ENCODE assay signal across 11 cellular contexts in genomic region chr6:36139431-36139830, GRCh38. TPM values are rescaled to one million over a fixed set of nuclear protein-coding genes. Genes with fewer than 3 reads are reported as not detected.
DNase-seq lines count a peak whose midpoint lies in the region; ATAC-seq, FAIRE-seq and TF ChIP-seq lines count a peak whose summit lies in the region.
"Had no signal": no experiment of that assay in that cellular context is flagged by ENCODE, and none has a peak within 500 bp of the region (broad histone marks: within the 10 kb centered on the region; RNA-seq: fewer than 3 reads in every experiment).

No MANE protein-coding gene starts in this region.

- POLR2A ChIA-PET in activated CD8-positive, alpha-beta T cell treated with anti-CD3 and anti-CD28 coated beads for 36 hours (lab: Charles Lee): interaction anchor here (2.2 kb wide), 1 partner anchor 8 kb away, joined by 12 read pairs; the partner anchor contains the start of gene MAPK13
- POLR2A ChIA-PET in activated CD8-positive, alpha-beta T cell treated with anti-CD3 and anti-CD28 coated beads, Interleukin-2, amount 10 ng/mL, durations not matched to agents 7 days and 5 days (lab: Charles Lee): interaction anchor here (0.7 kb wide), 1 partner anchor 65 kb away, joined by 3 read pairs; no protein-coding TSS in a partner anchor
- POLR2A ChIA-PET in H1 (lab: Charles Lee; ENCODE audit: partially characterized antibody): interaction anchor here (0.7 to 2.1 kb wide), 5 partner anchors 8 to 221 kb away, joined by 4 to 9 read pairs (median 4); no protein-coding TSS in a partner anchor

- TF ChIP-seq CTCF in activated CD8-positive, alpha-beta T cell treated with anti-CD3 and anti-CD28 coated beads for 36 hours (IDR thresholded peaks at IDR 0.05): no peak
- TF ChIP-seq CTCF in H1 (IDR thresholded peaks at IDR 0.05; ENCODE audit: control extremely low read depth in 1 of 3, insufficient read depth in 1 of 3, low read depth in 1 of 3, low read length in 3 of 3): peak in 2 of 3 experiments; percentile 77 to 82; a peak in 3 of 4 replicates

- peak overlapping the region; percentile 73 for H3K27ac Mint-ChIP-seq in activated CD8-positive, alpha-beta T cell treated with anti-CD3 and anti-CD28 coated beads for 36 hours
- H3K27ac Mint-ChIP-seq in activated CD8-positive, alpha-beta T cell treated with anti-CD3 and anti-CD28 coated beads, Interleukin-2, amount 10 ng/mL, durations not matched to agents 7 days and 5 days: no peak overlapping the region
- H3K27ac Mint-ChIP-seq in stimulated activated memory B cell treated with anti-CD40 and anti-IgM and Interleukin-4, amounts not matched to agents 10 μg/mL and 1 μg/mL and 100 μg/mL, for 72 hours: peak overlapping the region; percentile 37

- H2BK20ac ChIP-seq in H1 (ENCODE audit: low read length): no peak overlapping the region

- H3K56ac ChIP-seq in H1 (replicated peaks; ENCODE audit: insufficient read length, low read depth, low read length): no peak overlapping the region

- no peak overlapping the region for H3K4me2 ChIP-seq in H1 (ENCODE audit: insufficient read depth in 1 of 2, low read depth in 2 of 2, low read length in 2 of 2)

- H3K36me3 ChIP-seq in H1 (ENCODE audit: control insufficient read depth in 2 of 4, insufficient read depth in 4 of 4, low read length in 3 of 4): peaks cover 0 to 2% (median 0%) of the 10 kb centered on the region in 4 experiments; a peak in 1 of 8 replicates

- no peaks in the 10 kb centered on the region for H3K79me2 ChIP-seq in H1 (ENCODE audit: control insufficient read depth in 1 of 2, insufficient read depth in 2 of 2, low read length in 2 of 2)

- no peak overlapping the region for H3K4me3 ChIP-seq in H1 (ENCODE audit: extremely low read depth in 1 of 4, insufficient read depth in 2 of 4, low read depth in 3 of 4, low read length in 4 of 4)

- no peak overlapping the region for H2BK12ac ChIP-seq in H1 (ENCODE audit: low read depth, low read length)

- 0 out of 2 replicates have a peak overlapping the region, but pooled peaks have one; percentile 78 for H2BK5ac ChIP-seq in H1 (ENCODE audit: low read depth, low read length)

- no peak overlapping the region for H2AFZ ChIP-seq in H1 (ENCODE audit: low read length)

- H2AK5ac ChIP-seq in H1 (ENCODE audit: low read depth, low read length): no peak overlapping the region

- no peak overlapping the region for H3K9ac ChIP-seq in H1 (replicated peaks in 1 of 4; ENCODE audit: extremely low read depth in 1 of 4, low read depth in 3 of 4, low read length in 3 of 4)

- 0 out of 4 replicates have a peak, but pooled peaks cover 0 to under 1% of the 10 kb centered on the region in 2 experiments for H3K9me3 ChIP-seq in H1 (ENCODE audit: insufficient read depth in 2 of 2, low read depth in 1 of 2, low read length in 1 of 2)

- no peak overlapping the region for H3K14ac ChIP-seq in H1 (ENCODE audit: insufficient read length)

- H3K4me3 Mint-ChIP-seq in activated CD8-positive, alpha-beta T cell treated with anti-CD3 and anti-CD28 coated beads for 36 hours: no peak overlapping the region
- no peak overlapping the region for H3K4me3 Mint-ChIP-seq in activated CD8-positive, alpha-beta T cell treated with anti-CD3 and anti-CD28 coated beads, Interleukin-2, amount 10 ng/mL, durations not matched to agents 7 days and 5 days
- H3K4me3 Mint-ChIP-seq in stimulated activated memory B cell treated with anti-CD40 and anti-IgM and Interleukin-4, amounts not matched to agents 10 μg/mL and 1 μg/mL and 100 μg/mL, for 72 hours: no peak overlapping the region
- H3K4me3 Mint-ChIP-seq: naive B cell had no signal

- H4K91ac ChIP-seq in H1 (replicated peaks; ENCODE audit: insufficient read length, low read length): no peak overlapping the region

- H2BK120ac ChIP-seq in H1 (replicated peaks; ENCODE audit: low read depth, low read length): no peak overlapping the region

- H3K27me3 Mint-ChIP-seq in activated CD8-positive, alpha-beta T cell treated with anti-CD3 and anti-CD28 coated beads for 36 hours: no peaks in the 10 kb centered on the region
- H3K27me3 Mint-ChIP-seq in activated CD8-positive, alpha-beta T cell treated with anti-CD3 and anti-CD28 coated beads, Interleukin-2, amount 10 ng/mL, durations not matched to agents 7 days and 5 days (ENCODE audit: low read depth): no peaks in the 10 kb centered on the region
- no peaks in the 10 kb centered on the region for H3K27me3 Mint-ChIP-seq in stimulated activated memory B cell treated with anti-CD40 and anti-IgM and Interleukin-4, amounts not matched to agents 10 μg/mL and 1 μg/mL and 100 μg/mL, for 72 hours
- H3K27me3 Mint-ChIP-seq: CD8-positive, alpha-beta memory T cell; naive B cell had no signal

- TF ChIP-seq RAD21 in H1 (IDR thresholded peaks at IDR 0.05 in 1 of 2, conservative IDR thresholded peaks at IDR 0.05 in 1 of 2; ENCODE audit: low read depth in 2 of 2, low read length in 2 of 2): peak; percentile 83 to 89

- H3K36me3 Mint-ChIP-seq in activated CD8-positive, alpha-beta T cell treated with anti-CD3 and anti-CD28 coated beads for 36 hours (ENCODE audit: low read depth): peaks cover 30% of the 10 kb centered on the region
- peaks cover 40% of the 10 kb centered on the region for H3K36me3 Mint-ChIP-seq in activated CD8-positive, alpha-beta T cell treated with anti-CD3 and anti-CD28 coated beads, Interleukin-2, amount 10 ng/mL, durations not matched to agents 7 days and 5 days (ENCODE audit: low read depth)
- H3K36me3 Mint-ChIP-seq in stimulated activated memory B cell treated with anti-CD40 and anti-IgM and Interleukin-4, amounts not matched to agents 10 μg/mL and 1 μg/mL and 100 μg/mL, for 72 hours: peaks cover 52% of the 10 kb centered on the region

- peak; percentile 85 for FAIRE-seq in H1 (lab: Jason Lieb, UNC)

- H2BK15ac ChIP-seq in H1 (ENCODE audit: low read length): no peak overlapping the region

- no peak overlapping the region for H3K18ac ChIP-seq in H1 (ENCODE audit: extremely low read depth, low read length)

- no peaks in the 10 kb centered on the region for H3K27me3 ChIP-seq in H1 (replicated peaks in 1 of 4; ENCODE audit: control insufficient read depth in 3 of 4, extremely low read depth in 1 of 4, insufficient read depth in 3 of 4, low read length in 3 of 4)

- no peak overlapping the region for H4K8ac ChIP-seq in H1 (ENCODE audit: extremely low read depth, insufficient read depth, low read length)

- H3K4me1 ChIP-seq in H1 (replicated peaks in 1 of 4; ENCODE audit: control insufficient read depth in 3 of 4, insufficient read depth in 4 of 4, low read length in 3 of 4): peaks cover 0 to 6% (median 0%) of the 10 kb centered on the region in 4 experiments; a peak in 3 of 7 replicates

- TF ChIP-seq POLR2A in H1 (IDR thresholded peaks at IDR 0.05; ENCODE audit: control extremely low read depth in 1 of 2, low read depth in 2 of 2, low read length in 2 of 2): no peak

- no peak overlapping the region for H3K23ac ChIP-seq in H1 (ENCODE audit: insufficient read length)

- TF ChIP-seq EP300 in H1 (IDR thresholded peaks at IDR 0.05; ENCODE audit: borderline replicate concordance in 1 of 2, low read depth in 2 of 2, low read length in 2 of 2): no peak

- H4K5ac ChIP-seq in H1 (ENCODE audit: insufficient read length, low read depth, low read length): no peak overlapping the region

- ATAC-seq in activated CD8-positive, alpha-beta T cell treated with anti-CD3 and anti-CD28 coated beads for 36 hours: peak; percentile 55
- ATAC-seq in activated CD8-positive, alpha-beta T cell treated with anti-CD3 and anti-CD28 coated beads, Interleukin-2, amount 10 ng/mL, durations not matched to agents 7 days and 5 days: no peak
- ATAC-seq in stimulated activated memory B cell treated with anti-CD40 and anti-IgM and Interleukin-4, amounts not matched to agents 10 μg/mL and 1 μg/mL and 100 μg/mL, for 72 hours: no peak
- no peak for ATAC-seq in HG02981 (IDR thresholded peaks at IDR 0.05; ENCODE audit: unreplicated experiment)

- DNase-seq in activated CD8-positive, alpha-beta T cell treated with anti-CD3 and anti-CD28 coated beads for 36 hours: peak; percentile 42
- no peak for DNase-seq in activated CD8-positive, alpha-beta T cell treated with anti-CD3 and anti-CD28 coated beads, Interleukin-2, amount 10 ng/mL, durations not matched to agents 7 days and 5 days
- DNase-seq in NOMO-1 treated with DMSO at 0.1 percent for 48 hours (lab: John Stamatoyannopoulos, UW; ENCODE audit: unreplicated experiment): peak; percentile 27
- peak in 1 of 2 experiments; percentile 81 for DNase-seq in H1 (ENCODE audit: low read depth in 1 of 2, low spot score in 2 of 2)
- DNase-seq in A172 (ENCODE audit: low spot score): no peak
- no peak for DNase-seq in occipital lobe (lab: John Stamatoyannopoulos, UW)
- DNase-seq: CD8-positive, alpha-beta memory T cell; central memory CD4-positive, alpha-beta T cell; naive B cell had no signal

- H3K23me2 ChIP-seq in H1 (ENCODE audit: low read depth, low read length): no peaks in the 10 kb centered on the region

- no peak overlapping the region for H3K4ac ChIP-seq in H1 (replicated peaks; ENCODE audit: insufficient read length, low read depth, low read length)

- no peaks in the 10 kb centered on the region for H3K79me1 ChIP-seq in H1 (ENCODE audit: low read depth, low read length)

- no peak overlapping the region for H3K27ac ChIP-seq in H1 (ENCODE audit: low read depth, low read length)

- H3K4me1 Mint-ChIP-seq in activated CD8-positive, alpha-beta T cell treated with anti-CD3 and anti-CD28 coated beads for 36 hours (ENCODE audit: low read depth): peaks cover 22% of the 10 kb centered on the region
- H3K4me1 Mint-ChIP-seq in activated CD8-positive, alpha-beta T cell treated with anti-CD3 and anti-CD28 coated beads, Interleukin-2, amount 10 ng/mL, durations not matched to agents 7 days and 5 days (ENCODE audit: low read depth): peaks cover 22% of the 10 kb centered on the region
- H3K4me1 Mint-ChIP-seq in stimulated activated memory B cell treated with anti-CD40 and anti-IgM and Interleukin-4, amounts not matched to agents 10 μg/mL and 1 μg/mL and 100 μg/mL, for 72 hours: peaks cover 29% of the 10 kb centered on the region

- CTCF ChIA-PET in activated CD8-positive, alpha-beta T cell treated with anti-CD3 and anti-CD28 coated beads for 36 hours (lab: Charles Lee): interaction anchor here (0.7 to 1.7 kb wide), 10 partner anchors 8 to 220 kb away, joined by 3 to 8 read pairs (median 4); no protein-coding TSS in a partner anchor
- CTCF ChIA-PET in activated CD8-positive, alpha-beta T cell treated with anti-CD3 and anti-CD28 coated beads, Interleukin-2, amount 10 ng/mL, durations not matched to agents 7 days and 5 days (lab: Charles Lee): interaction anchor here (0.7 to 2.7 kb wide), 10 partner anchors 8 to 163 kb away, joined by 3 to 12 read pairs (median 5); no protein-coding TSS in a partner anchor
- CTCF ChIA-PET in H1 (lab: Charles Lee; ENCODE audit: partially characterized antibody): interaction anchor here (0.6 to 3.1 kb wide), 38 partner anchors 9 to 244 kb away, joined by 3 to 20 read pairs (median 4); partner anchors contain the start of genes BRPF3, MAPK13 and MAPK14

- 46% methylated on average over 7 of the region's 7 CpGs; no CpG with 5 or more reads in 1 of the 2 experiments for WGBS in H1 (ENCODE audit: extremely low coverage in 1 of 2, insufficient coverage in 1 of 2, insufficient read length in 1 of 2, insufficient replicate concordance in 2 of 2, low coverage in 1 of 2, low lambda C conversion rate in 2 of 2, missing lambda C conversion rate in 1 of 2), 2 experiments

- intact Hi-C loops in activated CD8-positive, alpha-beta T cell treated with anti-CD3 and anti-CD28 coated beads for 36 hours (cut with micrococcal nuclease): no loop called here

- no peaks in the 10 kb centered on the region for H4K20me1 ChIP-seq in H1 (replicated peaks in 1 of 2; ENCODE audit: control insufficient read depth in 1 of 2, insufficient read depth in 2 of 2, low read length in 2 of 2)

- no peaks in the 10 kb centered on the region for H3K9me3 Mint-ChIP-seq in activated CD8-positive, alpha-beta T cell treated with anti-CD3 and anti-CD28 coated beads for 36 hours
- H3K9me3 Mint-ChIP-seq in activated CD8-positive, alpha-beta T cell treated with anti-CD3 and anti-CD28 coated beads, Interleukin-2, amount 10 ng/mL, durations not matched to agents 7 days and 5 days (ENCODE audit: insufficient read depth): no peaks in the 10 kb centered on the region
- no peaks in the 10 kb centered on the region for H3K9me3 Mint-ChIP-seq in stimulated activated memory B cell treated with anti-CD40 and anti-IgM and Interleukin-4, amounts not matched to agents 10 μg/mL and 1 μg/mL and 100 μg/mL, for 72 hours
- H3K9me3 Mint-ChIP-seq: CD8-positive, alpha-beta memory T cell; naive B cell had no signal

RNA-seq across cellular contexts. Expression of gene MAPK13, which starts 9.1 kb away (rescaled TPM):
- 10 to 100 TPM; 60.4 to 60.9 TPM for total RNA-seq in activated CD8-positive, alpha-beta T cell treated with anti-CD3 and anti-CD28 coated beads for 36 hours
- total RNA-seq in activated CD8-positive, alpha-beta T cell treated with anti-CD3 and anti-CD28 coated beads, Interleukin-2, amount 10 ng/mL, durations not matched to agents 7 days and 5 days: 10 to 100 TPM; 42.6 to 43.5 TPM
- 14.1 and 15.2 TPM in 2 replicates for total RNA-seq in H1 (2021; fragmentation: NEBNext Ultra II Directional; extraction: Animal tissue kit (Norgen Biotek cat#: 25700))
- polyA plus RNA-seq in H1 (2011; rRNA removed): 10.1 and 13.5 TPM in 2 replicates
- 13.6 TPM for polyA plus RNA-seq in H1 (2011; cell fraction: cytosol; rRNA removed)
- polyA plus RNA-seq in H1 (2011; cell fraction: nucleus; rRNA removed): 21.5 TPM
- 11.2 to 15.9 TPM (median 15.7 TPM) in 4 replicates for polyA plus RNA-seq in H1 (2012, experiment 1 of 2)
- 13.8 TPM for polyA plus RNA-seq in H1 (2012, experiment 2 of 2)
- 8.6 TPM for polyA plus RNA-seq in H1 (2013, experiment 1 of 2)
- 8.3 TPM for polyA plus RNA-seq in H1 (2013, experiment 2 of 2)
- polyA minus RNA-seq in H1 (2011; rRNA and poly(A)+ RNA removed): 13.3 and 17.5 TPM in 2 replicates
- 6.2 TPM for polyA minus RNA-seq in H1 (2011; cell fraction: cytosol; rRNA and poly(A)+ RNA removed)
- 12.4 TPM for polyA minus RNA-seq in H1 (2011; cell fraction: nucleus; rRNA and poly(A)+ RNA removed)
- 0.34 and 0.46 TPM in 2 replicates for total RNA-seq in A172 (2014; rRNA removed; shearing (Covaris generic))
- 3.0 TPM for total RNA-seq in occipital lobe

RNA-seq across cellular contexts. Expression of gene BRPF3, which starts 57.1 kb away (rescaled TPM):
- 10 to 100 TPM; 15.1 to 20.9 TPM for total RNA-seq in activated CD8-positive, alpha-beta T cell treated with anti-CD3 and anti-CD28 coated beads for 36 hours
- total RNA-seq in activated CD8-positive, alpha-beta T cell treated with anti-CD3 and anti-CD28 coated beads, Interleukin-2, amount 10 ng/mL, durations not matched to agents 7 days and 5 days: 10 to 100 TPM; 17.5 to 19.4 TPM
- 37.5 and 42.3 TPM in 2 replicates for total RNA-seq in H1 (2021; fragmentation: NEBNext Ultra II Directional; extraction: Animal tissue kit (Norgen Biotek cat#: 25700))
- 26.0 and 39.2 TPM in 2 replicates for polyA plus RNA-seq in H1 (2011; rRNA removed)
- polyA plus RNA-seq in H1 (2011; cell fraction: cytosol; rRNA removed): 18.3 TPM
- 31.7 TPM for polyA plus RNA-seq in H1 (2011; cell fraction: nucleus; rRNA removed)
- 24.6 to 28.5 TPM (median 25.4 TPM) in 4 replicates for polyA plus RNA-seq in H1 (2012, experiment 1 of 2)
- polyA plus RNA-seq in H1 (2012, experiment 2 of 2): 21.4 TPM
- 21.0 TPM for polyA plus RNA-seq in H1 (2013, experiment 1 of 2)
- polyA plus RNA-seq in H1 (2013, experiment 2 of 2): 18.9 TPM
- 27.2 and 32.5 TPM in 2 replicates for polyA minus RNA-seq in H1 (2011; rRNA and poly(A)+ RNA removed)
- 13.1 TPM for polyA minus RNA-seq in H1 (2011; cell fraction: cytosol; rRNA and poly(A)+ RNA removed)
- 37.1 TPM for polyA minus RNA-seq in H1 (2011; cell fraction: nucleus; rRNA and poly(A)+ RNA removed)
- total RNA-seq in A172 (2014; rRNA removed; shearing (Covaris generic)): 8.6 and 11.1 TPM in 2 replicates
- 22.0 TPM for total RNA-seq in occipital lobe

Comparison
In these comparisons a context has a peak if more than half of its experiments do, and no peak if none do; other contexts are left out.
1. DNase-seq: peak in activated CD8-positive, alpha-beta T cell treated with anti-CD3 and anti-CD28 coated beads for 36 hours (single experiment) and NOMO-1 treated with DMSO at 0.1 percent for 48 hours (single experiment); none in activated CD8-positive, alpha-beta T cell treated with anti-CD3 and anti-CD28 coated beads, Interleukin-2, amount 10 ng/mL, durations not matched to agents 7 days and 5 days (single experiment), A172 (single experiment) and occipital lobe (single experiment).